14 cellular contexts compared by ENCODE assay signal in genomic region chr2:88828397-88829137, GRCh38.
A peak's percentile ranks its signal among the peaks of the same experiment; 100 is the strongest.
DNase-seq lines count a peak whose midpoint lies in the region; ATAC-seq and TF ChIP-seq lines count a peak whose summit lies in the region.
"Had no signal": no experiment of that assay in that cellular context is flagged by ENCODE, and none has a peak within 500 bp of the region (broad histone marks: within the 10 kb centered on the region; RNA-seq: fewer than 3 reads in every experiment).

No MANE protein-coding gene starts in this region.

- H3K79me2 ChIP-seq in Karpas-422 (ENCODE audit: low read length) = peaks cover 13% of the 10 kb centered on the region; the same call in 1 of the 2 replicates
- H3K79me2 ChIP-seq: hepatocyte had no signal

- no peaks in the 10 kb centered on the region for H3K9me2 ChIP-seq in Karpas-422 (replicated peaks; ENCODE audit: insufficient read depth, low read length)

- H3K36me3 ChIP-seq in Karpas-422 (ENCODE audit: insufficient read depth, low read length) = no peaks in the 10 kb centered on the region
- H3K36me3 ChIP-seq in H7 (replicated peaks; ENCODE audit: control insufficient read depth, insufficient read depth, low read length) = no peaks in the 10 kb centered on the region
- H3K36me3 ChIP-seq: neutrophil, transverse colon, WERI-Rb-1 had no signal

- peak overlapping the region; percentile 9; the same call in 1 of the 2 replicates for H2AFZ ChIP-seq in Karpas-422 (ENCODE audit: low read length)
- H2AFZ ChIP-seq: hepatocyte had no signal

- DNase-seq in Karpas-422 = peak; percentile 80
- DNase-seq in germinal center (ENCODE audit: low spot score) = peak; percentile 27
- no peak for DNase-seq in sciatic nerve (ENCODE audit: low spot score)
- DNase-seq in NCI-H446 (lab: John Stamatoyannopoulos, UW) = no peak
- DNase-seq in H7 = no peak
- DNase-seq: NCI-H510A treated with DMSO at 0.1 percent for 48 hours, SHP77 treated with DMSO at 0.1 percent for 48 hours, transverse colon, WERI-Rb-1 had no signal

- no peaks in the 10 kb centered on the region for H3K9me3 ChIP-seq in Karpas-422 (ENCODE audit: low read length)
- H3K9me3 ChIP-seq: neutrophil, transverse colon had no signal

- H4K20me1 ChIP-seq in Karpas-422 (ENCODE audit: insufficient read depth, low read depth, low read length) = no peaks in the 10 kb centered on the region

- peak overlapping the region; percentile 55 for H3K9ac ChIP-seq in Karpas-422 (ENCODE audit: low read length)

- H3K27me3 ChIP-seq in Karpas-422 (ENCODE audit: low read length) (no peaks in the 10 kb centered on the region), H7 (ENCODE audit: control insufficient read depth, insufficient read depth, low read length) (no peaks in the 10 kb centered on the region)
- H3K27me3 ChIP-seq: hepatocyte, neutrophil, transverse colon had no signal

- intact Hi-C loops in sciatic nerve (cut with DNase I) = no loop called here

- H3K4me2 ChIP-seq in Karpas-422 (ENCODE audit: low read depth, low read length, poor library complexity, severe bottlenecking) = peak overlapping the region; percentile 50
- H3K4me2 ChIP-seq: hepatocyte had no signal

- peak overlapping the region; percentile 62 for H3K27ac ChIP-seq in Karpas-422 (ENCODE audit: low read length)
- H3K27ac ChIP-seq: hepatocyte, neutrophil, WERI-Rb-1 had no signal

- peaks cover 65% of the 10 kb centered on the region for H3K4me1 ChIP-seq in Karpas-422 (ENCODE audit: low read length)
- H3K4me1 ChIP-seq: transverse colon had no signal

- H3K4me3 ChIP-seq in Karpas-422 (ENCODE audit: low read length) = peak overlapping the region; percentile 19; the same call in 1 of the 2 replicates
- no peak overlapping the region for H3K4me3 ChIP-seq in H7 (ENCODE audit: insufficient read depth, low read depth, low read length)
- H3K4me3 ChIP-seq: hepatocyte, transverse colon had no signal

- ATAC-seq in sciatic nerve = peak; percentile 17
- no peak for ATAC-seq in GM21737 (IDR thresholded peaks at IDR 0.05; ENCODE audit: unreplicated experiment)
- ATAC-seq in HG02642 (IDR thresholded peaks at IDR 0.05; ENCODE audit: poor library complexity, unreplicated experiment) = no peak

- TF ChIP-seq POLR2A in Raji (IDR thresholded peaks at IDR 0.05; ENCODE audit: insufficient read depth, low read depth, low read length) = peak; percentile 60

Comparison
In these comparisons a context has a peak if more than half of its experiments do, and no peak if none do; other contexts are left out.
1. DNase-seq: peak in Karpas-422 (single experiment) and germinal center (single experiment); none in sciatic nerve (single experiment), NCI-H446 (0 of 2) and H7 (single experiment).